Comparison of ENCODE assay signal across 9 cellular contexts in genomic region chr1:27655151-27655929, GRCh38. TPM values are rescaled to one million over a fixed set of nuclear protein-coding genes. Genes with fewer than 3 reads are reported as not detected.
DNase-seq lines count a peak whose midpoint lies in the region; ATAC-seq and TF ChIP-seq lines count a peak whose summit lies in the region.
"Had no signal": no experiment of that assay in that cellular context is flagged by ENCODE, and none has a peak within 500 bp of the region (broad histone marks: within the 10 kb centered on the region; RNA-seq: fewer than 3 reads in every experiment).

No MANE protein-coding gene starts in this region.

- peaks cover 4% of the 10 kb centered on the region; the same call in 1 of the 2 replicates for H3K27me3 ChIP-seq in HUES48 (ENCODE audit: control insufficient read depth, insufficient read depth, low read length)
- no peaks in the 10 kb centered on the region for H3K27me3 ChIP-seq in body of pancreas
- no peaks in the 10 kb centered on the region for H3K27me3 ChIP-seq in smooth muscle cell (ENCODE audit: low read depth)

- H3K36me3 Mint-ChIP-seq in naive thymus-derived CD8-positive, alpha-beta T cell, result no peaks in the 10 kb centered on the region

- peaks cover 25 to 41% (median 30%) of the 10 kb centered on the region in 4 donors for H3K4me1 Mint-ChIP-seq in naive thymus-derived CD8-positive, alpha-beta T cell

- H3K36me3 ChIP-seq in HUES48 (ENCODE audit: control insufficient read depth, insufficient read depth, low read length), result no peaks in the 10 kb centered on the region
- H3K36me3 ChIP-seq in body of pancreas (replicated peaks in 1 of 2; ENCODE audit: insufficient read depth in 1 of 2, low read depth in 2 of 2), result no peaks in the 10 kb centered on the region
- no peaks in the 10 kb centered on the region for H3K36me3 ChIP-seq in smooth muscle cell (ENCODE audit: low read depth)

- no peak overlapping the region for H3K9ac ChIP-seq in HUES48 (ENCODE audit: low read depth, low read length)
- no peak overlapping the region for H3K9ac ChIP-seq in smooth muscle cell (ENCODE audit: low read depth)

- POLR2A ChIA-PET in naive thymus-derived CD8-positive, alpha-beta T cell (lab: Charles Lee), result interaction anchor here (0.7 to 8.4 kb wide), 2 partner anchors 11 to 44 kb away, joined by 3 to 263 read pairs; partner anchors contain the start of gene AHDC1

- H3K9me3 ChIP-seq in HUES48 (ENCODE audit: control insufficient read depth, insufficient read depth, low read length), result no peaks in the 10 kb centered on the region
- H3K9me3 ChIP-seq in body of pancreas, result no peaks in the 10 kb centered on the region
- no peaks in the 10 kb centered on the region for H3K9me3 ChIP-seq in smooth muscle cell (replicated peaks; ENCODE audit: low read depth)

- 52 to 60% methylated on average over 11 of the region's 11 CpGs for WGBS in body of pancreas, 2 donors
- 75% methylated on average over 11 of the region's 11 CpGs for WGBS in smooth muscle cell (ENCODE audit: low lambda C conversion rate)

- peaks cover 10% of the 10 kb centered on the region for H3F3A ChIP-seq in smooth muscle cell (ENCODE audit: low read depth)

- H3K4me1 ChIP-seq in HUES48 (ENCODE audit: control insufficient read depth, insufficient read depth, low read length), result peaks cover 32% of the 10 kb centered on the region
- peaks cover 7% of the 10 kb centered on the region for H3K4me1 ChIP-seq in body of pancreas
- peaks cover 10% of the 10 kb centered on the region for H3K4me1 ChIP-seq in smooth muscle cell (ENCODE audit: low read depth)

- DNase-seq in CD1c-positive myeloid dendritic cell (ENCODE audit: extremely low spot score) (peak; percentile 68), body of pancreas (peak in 1 of 4 donors; percentile 13), smooth muscle cell (lab: John Stamatoyannopoulos, UW; ENCODE audit: unreplicated experiment) (no peak), globus pallidus (ENCODE audit: low spot score) (no peak), T1000 (lab: John Stamatoyannopoulos, UW) (no peak)
- DNase-seq in naive thymus-derived CD8-positive, alpha-beta T cell, result no peak
- DNase-seq in stimulated activated CD4-positive, alpha-beta T cell treated with anti-CD3 and anti-CD28 coated beads, Interleukin-4, amount 100 ng/mL, for 24 hours, result no peak
- DNase-seq: KG1 had no signal

- H3K4me3 ChIP-seq in HUES48 (ENCODE audit: low read depth, low read length) (no peak overlapping the region), body of pancreas (no peak overlapping the region), smooth muscle cell (no peak overlapping the region)

- ATAC-seq in body of pancreas, result no peak
- no peak for ATAC-seq in naive thymus-derived CD8-positive, alpha-beta T cell

- intact Hi-C loops in body of pancreas (cut with DNase I), result no loop called here

- H3K27ac ChIP-seq in HUES48 (ENCODE audit: low read depth, low read length) (peak overlapping the region; percentile 84), body of pancreas (peak overlapping the region in 3 of 4 donors; percentile 21 to 76 (median 38)), smooth muscle cell (ENCODE audit: low read depth) (no peak overlapping the region)

- H2AFZ ChIP-seq in smooth muscle cell (ENCODE audit: low read depth), result no peak overlapping the region

- H3K27ac Mint-ChIP-seq in naive thymus-derived CD8-positive, alpha-beta T cell, result peak overlapping the region in 6 of 10 donors; percentile 5 to 81 (median 58)

- no peaks in the 10 kb centered on the region for H4K20me1 ChIP-seq in smooth muscle cell (ENCODE audit: low read depth)

- TF ChIP-seq CTCF in body of pancreas (IDR thresholded peaks at IDR 0.05) (no peak), smooth muscle cell (IDR thresholded peaks at IDR 0.05; ENCODE audit: borderline replicate concordance, insufficient read depth, poor library complexity, severe bottlenecking) (no peak)

- H3K79me2 ChIP-seq in smooth muscle cell (ENCODE audit: low read depth), result no peaks in the 10 kb centered on the region

- no peak for TF ChIP-seq POLR2A in body of pancreas (IDR thresholded peaks at IDR 0.05)

- H3K27me3 Mint-ChIP-seq in naive thymus-derived CD8-positive, alpha-beta T cell, result no peaks in the 10 kb centered on the region

- H3K9me3 Mint-ChIP-seq in naive thymus-derived CD8-positive, alpha-beta T cell, result no peaks in the 10 kb centered on the region

- no peak overlapping the region for H3K4me2 ChIP-seq in smooth muscle cell

- peak overlapping the region in 1 of 10 donors; percentile 5 for H3K4me3 Mint-ChIP-seq in naive thymus-derived CD8-positive, alpha-beta T cell

RNA-seq across cellular contexts. Expression of gene IFI6, which starts 16.7 kb away (rescaled TPM):
- total RNA-seq in body of pancreas (10 to 100 TPM; 54.0 to 58.0 TPM), smooth muscle cell (16.3 and 26.7 TPM in 2 replicates)
- total RNA-seq in naive thymus-derived CD8-positive, alpha-beta T cell, result 10 to 100 TPM; 23.3 to 24.5 TPM
- polyA plus RNA-seq in naive thymus-derived CD8-positive, alpha-beta T cell, result 100 to 1,000 TPM; 145 to 171 (median 146) TPM
- 43.7 and 51.5 TPM in 2 replicates for polyA plus RNA-seq in smooth muscle cell

RNA-seq across cellular contexts. Expression of gene FGR, which starts 20.4 kb away (rescaled TPM):
- 1 to 10 TPM; 3.0 to 5.4 TPM for total RNA-seq in body of pancreas
- 1 to 10 TPM; 2.0 to 2.3 TPM for total RNA-seq in naive thymus-derived CD8-positive, alpha-beta T cell
- 10 to 100 TPM in 1 of 3 donors, 1 to 10 TPM in 2; 1.8 to 69.5 (median 3.3) TPM for polyA plus RNA-seq in naive thymus-derived CD8-positive, alpha-beta T cell
- total RNA-seq in smooth muscle cell, result 1.3 TPM in 1 of 2 replicates, not detected in the other
- 0.10 and 0.65 TPM in 2 replicates for polyA plus RNA-seq in smooth muscle cell

RNA-seq across cellular contexts. Expression of gene AHDC1, which starts 51.4 kb away (rescaled TPM):
- total RNA-seq in body of pancreas, result 10 to 100 TPM; 13.5 to 14.2 TPM
- 10 to 100 TPM; 19.6 to 24.7 TPM for total RNA-seq in naive thymus-derived CD8-positive, alpha-beta T cell
- polyA plus RNA-seq in naive thymus-derived CD8-positive, alpha-beta T cell, result 1 to 10 TPM in 2 of 3 donors, under 1 TPM in 1; 0.57 to 2.4 (median 1.0) TPM
- 8.4 and 12.2 TPM in 2 replicates for total RNA-seq in smooth muscle cell
- 12.2 and 15.6 TPM in 2 replicates for polyA plus RNA-seq in smooth muscle cell
